17 cellular contexts compared by ENCODE assay signal in genomic region chr2:62934501-62934900, GRCh38.
"Had no signal": no experiment of that assay in that cellular context is flagged by ENCODE, and none has a peak within 500 bp of the region (broad histone marks: within the 10 kb centered on the region; RNA-seq: fewer than 3 reads in every experiment).

No MANE protein-coding gene starts in this region.

- H3K4me3 ChIP-seq: breast epithelium, prostate gland, spleen, thoracic aorta had no signal

- H3K27me3 ChIP-seq: breast epithelium, foreskin keratinocyte, spleen had no signal

- H3K27ac ChIP-seq: breast epithelium, foreskin keratinocyte, prostate gland, spleen, thoracic aorta had no signal

- H3K4me1 ChIP-seq: breast epithelium, foreskin keratinocyte, prostate gland, spleen had no signal

- DNase-seq: activated B cell treated with CpG ODN at 0.5 μM for 24 hours; activated CD4-positive, alpha-beta T cell treated with anti-CD3 and anti-CD28 coated beads, Interleukin-2, amount 10 ng/mL, durations not matched to agents 24 days and 14 days; activated CD8-positive, alpha-beta T cell treated with anti-CD3 and anti-CD28 coated beads, Interleukin-2, amount 10 ng/mL, durations not matched to agents 7 days and 5 days; activated naive CD8-positive, alpha-beta T cell treated with anti-CD3 and anti-CD28 coated beads, Interleukin-2, amount 10 ng/mL, durations not matched to agents 7 days and 5 days; anterior cingulate cortex; effector memory CD8-positive, alpha-beta T cell; foreskin keratinocyte; glutamatergic neuron; hypothalamus; kidney glomerular epithelial cell; right cardiac atrium; spleen; stimulated activated naive CD8-positive, alpha-beta T cell treated with anti-CD3 and anti-CD28 coated beads, Interleukin-15, amount 100 ng/mL, for 72 hours; T-helper 17 cell had no signal

- H3K9me3 ChIP-seq: breast epithelium, prostate gland, spleen, thoracic aorta had no signal

- H3K36me3 ChIP-seq: breast epithelium, prostate gland, spleen, thoracic aorta had no signal
